In genomic region chr14:63438065-63438757, GRCh38 we compare ENCODE assay signal across 8 cellular contexts.
DNase-seq lines count a peak whose midpoint lies in the region; ATAC-seq, FAIRE-seq and TF ChIP-seq lines count a peak whose summit lies in the region.

No MANE protein-coding gene starts in this region.

- H3K9me3 ChIP-seq in pancreas: no peaks in the 10 kb centered on the region

- H3K4me3 ChIP-seq in LNCaP clone FGC (ENCODE audit: low read depth, low read length): peak overlapping the region; percentile 22
- no peak overlapping the region for H3K4me3 ChIP-seq in pancreas

- peak overlapping the region; percentile 57 for H3K27ac Mint-ChIP-seq in activated CD4-positive, alpha-beta memory T cell treated with anti-CD3 and anti-CD28 coated beads, Interleukin-2, amount 10 ng/mL, durations not matched to agents 7 days and 5 days

- H3K36me3 ChIP-seq in pancreas: no peaks in the 10 kb centered on the region

- intact Hi-C loops in Right ventricle myocardium inferior (cut with DNase I): no loop called here
- intact Hi-C loops in cardiac septum (cut with DNase I): loop anchor here (5.0 kb wide), 1 partner anchor 104 kb away; the partner anchor contains the start of gene PPP2R5E
- intact Hi-C loops in pancreas (cut with DNase I): no loop called here

- H3K4me1 Mint-ChIP-seq in activated CD4-positive, alpha-beta memory T cell treated with anti-CD3 and anti-CD28 coated beads, Interleukin-2, amount 10 ng/mL, durations not matched to agents 7 days and 5 days: peaks cover 52% of the 10 kb centered on the region

- peaks cover 31 to 41% (median 35%) of the 10 kb centered on the region in 3 donors for H3K4me1 ChIP-seq in pancreas

- H3K4me3 Mint-ChIP-seq in activated CD4-positive, alpha-beta memory T cell treated with anti-CD3 and anti-CD28 coated beads, Interleukin-2, amount 10 ng/mL, durations not matched to agents 7 days and 5 days: peak overlapping the region; percentile 53

- 40 to 42% methylated on average over 1 of the region's 1 CpG for WGBS in pancreas, 2 donors

- CTCF ChIA-PET in activated CD4-positive, alpha-beta memory T cell treated with anti-CD3 and anti-CD28 coated beads, Interleukin-2, amount 10 ng/mL, durations not matched to agents 7 days and 5 days (lab: Charles Lee): interaction anchor here (0.6 to 1.6 kb wide), 10 partner anchors 9 to 204 kb away, joined by 3 to 8 read pairs (median 3); no protein-coding TSS in a partner anchor

- POLR2A ChIA-PET in activated CD4-positive, alpha-beta memory T cell treated with anti-CD3 and anti-CD28 coated beads, Interleukin-2, amount 10 ng/mL, durations not matched to agents 7 days and 5 days (lab: Charles Lee): interaction anchor here (1.1 to 1.6 kb wide), 2 partner anchors 39 to 105 kb away, joined by 6 to 12 read pairs; partner anchors contain the start of gene PPP2R5E

- DNase-seq in Right ventricle myocardium inferior (ENCODE audit: missing footprints): no peak
- DNase-seq in cardiac septum (ENCODE audit: low spot score): no peak
- peak; percentile 97 for DNase-seq in LNCaP clone FGC (ENCODE audit: low read depth)
- peak; percentile 46 for DNase-seq in activated CD4-positive, alpha-beta memory T cell treated with anti-CD3 and anti-CD28 coated beads, Interleukin-2, amount 10 ng/mL, durations not matched to agents 7 days and 5 days
- DNase-seq in fibroblast of the conjunctiva (ENCODE audit: low read depth): peak; percentile 94
- DNase-seq in pancreas: peak in 5 of 6 donors; percentile 50 to 80 (median 78)
- no peak for DNase-seq in NCI-H2227 treated with DMSO at 0.1 percent for 48 hours (lab: John Stamatoyannopoulos, UW)

- H3K9me3 Mint-ChIP-seq in activated CD4-positive, alpha-beta memory T cell treated with anti-CD3 and anti-CD28 coated beads, Interleukin-2, amount 10 ng/mL, durations not matched to agents 7 days and 5 days: no peaks in the 10 kb centered on the region

- peak; percentile 35 for TF ChIP-seq CTCF in LNCaP clone FGC (IDR thresholded peaks at IDR 0.05; ENCODE audit: control insufficient read depth, extremely low read depth, insufficient read depth)
- TF ChIP-seq CTCF in pancreas (IDR thresholded peaks at IDR 0.05): no peak

- no peak for FAIRE-seq in pancreas (lab: Jason Lieb, UNC)

- H3K27me3 Mint-ChIP-seq in activated CD4-positive, alpha-beta memory T cell treated with anti-CD3 and anti-CD28 coated beads, Interleukin-2, amount 10 ng/mL, durations not matched to agents 7 days and 5 days: no peaks in the 10 kb centered on the region

- H3K27me3 ChIP-seq in pancreas: no peaks in the 10 kb centered on the region

- H3K36me3 Mint-ChIP-seq in activated CD4-positive, alpha-beta memory T cell treated with anti-CD3 and anti-CD28 coated beads, Interleukin-2, amount 10 ng/mL, durations not matched to agents 7 days and 5 days (ENCODE audit: low read depth): peaks cover 4% of the 10 kb centered on the region

- ATAC-seq in Right ventricle myocardium inferior: peak; percentile 65
- peak; percentile 62 to 81 (median 78) for ATAC-seq in pancreas
- ATAC-seq in HG03159 (IDR thresholded peaks at IDR 0.05; ENCODE audit: unreplicated experiment): no peak

- H3K27ac ChIP-seq in pancreas: peak overlapping the region in 3 of 4 donors; percentile 30 to 82 (median 78)

Comparison
In these comparisons a context has a peak if more than half of its experiments do, and no peak if none do; other contexts are left out.
1. DNase-seq: peak in LNCaP clone FGC (single experiment), activated CD4-positive, alpha-beta memory T cell treated with anti-CD3 and anti-CD28 coated beads, Interleukin-2, amount 10 ng/mL, durations not matched to agents 7 days and 5 days (single experiment), fibroblast of the conjunctiva (single experiment) and pancreas (5 of 6); none in Right ventricle myocardium inferior (single experiment), cardiac septum (single experiment) and NCI-H2227 treated with DMSO at 0.1 percent for 48 hours (single experiment).